Comparison of ENCODE assay signal across 8 cellular contexts in the genomic region with DNA sequence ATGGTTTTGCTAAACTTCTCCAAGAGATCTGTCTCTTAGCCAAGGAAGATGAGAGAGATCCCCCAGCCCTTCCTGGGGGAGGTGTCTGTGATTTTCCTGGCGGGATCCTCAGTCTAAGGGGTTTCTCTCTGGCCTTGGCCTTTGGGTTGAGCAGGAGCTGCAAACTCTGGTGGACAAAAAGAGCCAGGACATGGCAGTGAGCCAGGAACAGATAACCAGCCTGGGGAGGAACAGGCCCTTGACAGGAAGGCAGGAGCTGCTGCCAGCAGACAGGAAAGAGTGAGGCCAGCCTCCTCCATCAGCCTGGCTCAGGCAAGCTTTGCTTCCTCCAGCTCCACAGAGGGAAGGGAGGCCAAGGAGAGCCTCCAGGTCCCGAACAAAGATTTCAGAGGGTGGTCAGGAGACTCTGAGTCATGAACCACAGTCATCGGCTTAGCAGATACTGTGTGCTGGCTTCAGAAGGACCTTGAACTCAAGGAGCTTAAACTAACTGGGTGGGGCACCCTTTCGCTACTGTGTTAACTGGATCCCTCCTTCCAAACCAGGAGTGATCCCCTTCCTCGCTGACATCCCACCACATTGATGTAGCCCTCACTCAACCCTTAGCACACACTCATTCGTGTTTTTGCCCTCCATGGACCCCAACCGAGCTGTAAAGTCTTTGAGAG. TPM values are rescaled to one million over a fixed set of nuclear protein-coding genes. Genes with fewer than 3 reads are reported as not detected.
DNase-seq lines count a peak whose midpoint lies in the region; ATAC-seq and TF ChIP-seq lines count a peak whose summit lies in the region.

No MANE protein-coding gene starts in this region.

- H3K27me3 Mint-ChIP-seq in activated CD8-positive, alpha-beta T cell treated with anti-CD3 and anti-CD28 coated beads for 36 hours, result no peaks in the 10 kb centered on the region

- H3K4me3 ChIP-seq in heart left ventricle, result no peak overlapping the region

- no peaks in the 10 kb centered on the region for H3K36me3 ChIP-seq in heart left ventricle

- H3K4me3 Mint-ChIP-seq in activated CD8-positive, alpha-beta T cell treated with anti-CD3 and anti-CD28 coated beads for 36 hours, result no peak overlapping the region

- no peaks in the 10 kb centered on the region for H3K36me3 Mint-ChIP-seq in activated CD8-positive, alpha-beta T cell treated with anti-CD3 and anti-CD28 coated beads for 36 hours (ENCODE audit: low read depth)

- no peak for TF ChIP-seq POLR2A in heart left ventricle (IDR thresholded peaks at IDR 0.05)

- peak; percentile 51 for ATAC-seq in activated CD8-positive, alpha-beta T cell treated with anti-CD3 and anti-CD28 coated beads for 36 hours
- ATAC-seq in heart left ventricle (peak in 3 of 4 donors; percentile 67 to 78 (median 70)), HG03521 (IDR thresholded peaks at IDR 0.05; ENCODE audit: unreplicated experiment) (no peak)

- no peaks in the 10 kb centered on the region for H3K9me3 ChIP-seq in heart left ventricle

- H3K27ac Mint-ChIP-seq in activated CD8-positive, alpha-beta T cell treated with anti-CD3 and anti-CD28 coated beads for 36 hours, result peak overlapping the region; percentile 86

- intact Hi-C loops in activated CD8-positive, alpha-beta T cell treated with anti-CD3 and anti-CD28 coated beads for 36 hours (cut with micrococcal nuclease), result no loop called here
- intact Hi-C loops in heart left ventricle (cut with DNase I), result no loop called here

- TF ChIP-seq CTCF in activated CD8-positive, alpha-beta T cell treated with anti-CD3 and anti-CD28 coated beads for 36 hours (IDR thresholded peaks at IDR 0.05), result no peak
- TF ChIP-seq CTCF in heart left ventricle (IDR thresholded peaks at IDR 0.05), result no peak

- peak overlapping the region; percentile 9 to 78 (median 52) for H3K27ac ChIP-seq in heart left ventricle

- DNase-seq in AG08396 (ENCODE audit: low spot score) (peak; percentile 73), HT1080 (ENCODE audit: low read depth) (peak; percentile 92), heart left ventricle (peak; percentile 59 to 87 (median 79)), ureter (ENCODE audit: low spot score) (no peak), HPDE6-E6E7 (ENCODE audit: extremely low spot score) (no peak)
- peak; percentile 69 for DNase-seq in activated CD8-positive, alpha-beta T cell treated with anti-CD3 and anti-CD28 coated beads for 36 hours
- peak; percentile 63 for DNase-seq in stimulated activated CD8-positive, alpha-beta memory T cell treated with anti-CD3 and anti-CD28 coated beads, Interleukin-4, amount 100 ng/mL, for 48 hours

- H3K9me3 Mint-ChIP-seq in activated CD8-positive, alpha-beta T cell treated with anti-CD3 and anti-CD28 coated beads for 36 hours, result no peaks in the 10 kb centered on the region

- POLR2A ChIA-PET in activated CD8-positive, alpha-beta T cell treated with anti-CD3 and anti-CD28 coated beads for 36 hours (lab: Charles Lee), result interaction anchor here (0.9 to 23.6 kb wide), 8 partner anchors 11 to 224 kb away, joined by 3 to 796 read pairs (median 6); partner anchors contain the start of gene DDIT4

- 57 to 86% (median 62%) methylated on average over 6 to 7 of the region's 7 CpGs for WGBS in heart left ventricle, 4 donors

- H3K27me3 ChIP-seq in heart left ventricle, result no peaks in the 10 kb centered on the region

- peaks cover 6 to 58% (median 39%) of the 10 kb centered on the region in 12 donors for H3K4me1 ChIP-seq in heart left ventricle

- H3K4me1 Mint-ChIP-seq in activated CD8-positive, alpha-beta T cell treated with anti-CD3 and anti-CD28 coated beads for 36 hours (ENCODE audit: low read depth), result peaks cover 68% of the 10 kb centered on the region

- CTCF ChIA-PET in activated CD8-positive, alpha-beta T cell treated with anti-CD3 and anti-CD28 coated beads for 36 hours (lab: Charles Lee), result interaction anchor here (0.7 to 1.7 kb wide), 9 partner anchors 10 to 92 kb away, joined by 3 to 6 read pairs (median 4); partner anchors contain the start of genes ANAPC16 and ASCC1

RNA-seq across cellular contexts. Expression of gene DDIT4, which starts 34.7 kb away (rescaled TPM):
- 13.0 and 16.1 TPM in 2 replicates for total RNA-seq in HT1080 (2014; rRNA removed; shearing (Covaris generic))
- polyA plus RNA-seq in HT1080 (2015; cell fraction: cytosol; rRNA removed), result 114 and 121 TPM in 2 replicates
- polyA plus RNA-seq in HT1080 (2015; cell fraction: nucleus; rRNA removed), result 143 and 155 TPM in 2 replicates
- total RNA-seq in activated CD8-positive, alpha-beta T cell treated with anti-CD3 and anti-CD28 coated beads for 36 hours, result 1,000 to 10,000 TPM; 1,071 to 1,096 TPM
- total RNA-seq in heart left ventricle (10 to 100 TPM; 14.6 to 68.2 (median 40.4) TPM), ureter (525 TPM)
- 100 to 1,000 TPM in 1 of 2 donors, 10 to 100 TPM in 1; 59.4 to 112 TPM for polyA plus RNA-seq in heart left ventricle

RNA-seq across cellular contexts. Expression of gene DNAJB12, which starts 46.3 kb away (rescaled TPM):
- 43.8 and 53.5 TPM in 2 replicates for total RNA-seq in HT1080 (2014; rRNA removed; shearing (Covaris generic))
- polyA plus RNA-seq in HT1080 (2015; cell fraction: cytosol; rRNA removed), result 30.4 and 32.9 TPM in 2 replicates
- polyA plus RNA-seq in HT1080 (2015; cell fraction: nucleus; rRNA removed), result 32.7 and 33.9 TPM in 2 replicates
- total RNA-seq in activated CD8-positive, alpha-beta T cell treated with anti-CD3 and anti-CD28 coated beads for 36 hours, result 10 to 100 TPM; 17.1 to 17.5 TPM
- total RNA-seq in heart left ventricle (10 to 100 TPM; 23.8 to 42.5 (median 29.1) TPM), ureter (44.9 TPM)
- 10 to 100 TPM; 21.1 to 36.0 TPM for polyA plus RNA-seq in heart left ventricle

Comparison
In these comparisons a context has a peak if more than half of its experiments do, and no peak if none do; other contexts are left out.
1. DNase-seq: peak in AG08396 (single experiment), HT1080 (single experiment), activated CD8-positive, alpha-beta T cell treated with anti-CD3 and anti-CD28 coated beads for 36 hours (single experiment), heart left ventricle (5 of 5) and stimulated activated CD8-positive, alpha-beta memory T cell treated with anti-CD3 and anti-CD28 coated beads, Interleukin-4, amount 100 ng/mL, for 48 hours (single experiment); none in ureter (single experiment) and HPDE6-E6E7 (single experiment).